In genomic region chr20:63348828-63349515, GRCh38 we compare ENCODE assay signal across 32 cellular contexts. TPM values are rescaled to one million over a fixed set of nuclear protein-coding genes. Genes with fewer than 3 reads are reported as not detected.
"Had no signal": no experiment of that assay in that cellular context is flagged by ENCODE, and none has a peak within 500 bp of the region (broad histone marks: within the 10 kb centered on the region; RNA-seq: fewer than 3 reads in every experiment).

No MANE protein-coding gene starts in this region.

- H3K27ac ChIP-seq: KMS-11, Peyer's patch, SJSA1 had no signal

- ATAC-seq: PC-3 had no signal

- DNase-seq: Karpas-422, KBM-7, MM.1S, MV-4-11, NCI-H1092, NCI-H1105, NCI-H1417 treated with DMSO at 0.1 percent for 48 hours, NCI-H1436 treated with DMSO at 0.1 percent for 48 hours, NCI-H1694 treated with DMSO at 0.1 percent for 48 hours, NCI-H187 treated with DMSO at 0.1 percent for 48 hours, NCI-H2029, NCI-H2081, NCI-H2171 treated with DMSO at 0.1 percent for 48 hours, NCI-H2227 treated with DMSO at 0.1 percent for 48 hours, NCI-H345, NCI-H446, NCI-H510A treated with DMSO at 0.1 percent for 48 hours, NCI-H524 treated with DMSO at 0.1 percent for 48 hours, NCI-H526 treated with DMSO at 0.1 percent for 48 hours, NCI-H774, OCI-M1, PC-3, Peyer's patch, RPMI8226, SHP77 treated with DMSO at 0.1 percent for 48 hours, SK-N-SH, SW 1271 had no signal

- H3K4me1 ChIP-seq: Peyer's patch, SJSA1 had no signal

- H3K9me3 ChIP-seq: Peyer's patch, SK-N-SH had no signal

- H3K4me3 ChIP-seq: Peyer's patch, SJSA1 had no signal

- H3K27me3 ChIP-seq: Peyer's patch had no signal

RNA-seq across cellular contexts. Expression of gene CHRNA4, which starts 12.2 kb away (rescaled TPM):
- total RNA-seq: LHCN-M2, MCF 10A, NCI-H460, PC-3, Peyer's patch, SJSA1 had no signal
- polyA plus RNA-seq: SK-N-SH had no signal

RNA-seq across cellular contexts. Expression of gene COL20A1, which starts 56.0 kb away (rescaled TPM):
- total RNA-seq: PC-3, Peyer's patch, SJSA1 had no signal
- polyA plus RNA-seq: SK-N-SH had no signal
